Comparison of ENCODE assay signal across 1 cellular context in the genomic region with DNA sequence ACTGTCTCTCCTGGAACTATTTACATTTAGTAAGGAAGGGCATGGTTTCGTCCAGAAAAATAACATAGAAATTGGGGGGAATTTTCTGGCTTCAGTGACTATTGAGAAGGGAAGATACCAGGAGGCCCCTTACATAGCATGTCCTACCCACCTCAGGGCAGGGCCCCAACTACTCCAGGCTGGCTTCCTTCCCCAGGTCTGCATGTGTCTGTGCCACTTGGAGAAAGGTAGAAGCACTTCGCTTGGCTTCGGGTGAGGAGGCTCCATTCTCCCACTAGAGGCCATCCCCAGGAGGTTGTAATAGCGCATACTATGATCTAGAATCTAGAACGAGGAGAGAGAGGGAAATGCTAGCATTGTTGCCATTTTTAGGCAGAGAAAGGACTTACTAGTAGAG.
TF ChIP-seq lines count a peak whose summit lies in the region.

No MANE protein-coding gene starts in this region.

TF ChIP-seq in SK-N-SH, 30 proteins besides CTCF, POLR2A, EP300 and RAD21 (continued from another document):
- TF ChIP-seq POLR2AphosphoS5 (IDR thresholded peaks at IDR 0.05; ENCODE audit: low read depth, low read length) = no peak
- TF ChIP-seq FOSL2 (IDR thresholded peaks at IDR 0.05; ENCODE audit: borderline replicate concordance, low read depth) = no peak
- TF ChIP-seq YY1 (IDR thresholded peaks at IDR 0.05; ENCODE audit: low read depth) = no peak
- TF ChIP-seq FOXM1 (IDR thresholded peaks at IDR 0.05; ENCODE audit: low read depth) = no peak
- no peak for TF ChIP-seq RFX5 (IDR thresholded peaks at IDR 0.05; ENCODE audit: low read length)
- no peak for TF ChIP-seq CHD2 (IDR thresholded peaks at IDR 0.05; ENCODE audit: low read length, partially characterized antibody)
- no peak for TF ChIP-seq GATA2 (CRISPR knock-in tag; IDR thresholded peaks at IDR 0.05)
- TF ChIP-seq, protein P1, sequence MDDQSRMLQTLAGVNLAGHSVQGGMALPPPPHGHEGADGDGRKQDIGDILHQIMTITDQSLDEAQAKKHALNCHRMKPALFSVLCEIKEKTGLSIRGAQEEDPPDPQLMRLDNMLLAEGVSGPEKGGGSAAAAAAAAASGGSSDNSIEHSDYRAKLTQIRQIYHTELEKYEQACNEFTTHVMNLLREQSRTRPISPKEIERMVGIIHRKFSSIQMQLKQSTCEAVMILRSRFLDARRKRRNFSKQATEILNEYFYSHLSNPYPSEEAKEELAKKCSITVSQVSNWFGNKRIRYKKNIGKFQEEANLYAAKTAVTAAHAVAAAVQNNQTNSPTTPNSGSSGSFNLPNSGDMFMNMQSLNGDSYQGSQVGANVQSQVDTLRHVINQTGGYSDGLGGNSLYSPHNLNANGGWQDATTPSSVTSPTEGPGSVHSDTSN (IDR thresholded peaks at IDR 0.05) = no peak
- no peak for TF ChIP-seq JUND (IDR thresholded peaks at IDR 0.05)
TF ChIP-seq in SK-N-SH: peak in this region for 0.
